Comparison of ENCODE assay signal across 1 cellular context in the genomic region with DNA sequence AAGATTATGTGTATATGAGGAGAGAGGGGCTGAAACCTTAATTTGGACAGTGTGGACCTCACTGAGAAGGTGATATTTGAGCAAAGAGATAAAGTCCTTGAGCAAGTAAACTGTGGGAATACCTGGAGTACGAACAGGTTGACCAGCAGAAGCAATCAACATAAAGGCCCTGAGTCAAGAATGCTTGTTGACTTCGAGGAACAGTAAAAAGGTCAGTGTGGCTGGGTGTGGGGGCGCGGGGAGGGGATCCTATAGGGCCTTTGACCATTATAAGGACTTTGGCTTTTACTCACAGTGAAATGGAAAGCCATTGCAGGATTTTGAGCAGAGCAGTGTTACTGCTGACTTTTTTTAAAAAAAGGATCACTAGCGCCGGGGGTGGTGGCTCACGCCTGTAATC.
TF ChIP-seq lines count a peak whose summit lies in the region.

No MANE protein-coding gene starts in this region.

TF ChIP-seq in HepG2, 621 proteins besides CTCF, POLR2A, EP300 and RAD21 (continued from another document):
- TF ChIP-seq, protein P1, sequence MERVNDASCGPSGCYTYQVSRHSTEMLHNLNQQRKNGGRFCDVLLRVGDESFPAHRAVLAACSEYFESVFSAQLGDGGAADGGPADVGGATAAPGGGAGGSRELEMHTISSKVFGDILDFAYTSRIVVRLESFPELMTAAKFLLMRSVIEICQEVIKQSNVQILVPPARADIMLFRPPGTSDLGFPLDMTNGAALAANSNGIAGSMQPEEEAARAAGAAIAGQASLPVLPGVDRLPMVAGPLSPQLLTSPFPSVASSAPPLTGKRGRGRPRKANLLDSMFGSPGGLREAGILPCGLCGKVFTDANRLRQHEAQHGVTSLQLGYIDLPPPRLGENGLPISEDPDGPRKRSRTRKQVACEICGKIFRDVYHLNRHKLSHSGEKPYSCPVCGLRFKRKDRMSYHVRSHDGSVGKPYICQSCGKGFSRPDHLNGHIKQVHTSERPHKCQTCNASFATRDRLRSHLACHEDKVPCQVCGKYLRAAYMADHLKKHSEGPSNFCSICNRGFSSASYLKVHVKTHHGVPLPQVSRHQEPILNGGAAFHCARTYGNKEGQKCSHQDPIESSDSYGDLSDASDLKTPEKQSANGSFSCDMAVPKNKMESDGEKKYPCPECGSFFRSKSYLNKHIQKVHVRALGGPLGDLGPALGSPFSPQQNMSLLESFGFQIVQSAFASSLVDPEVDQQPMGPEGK (CRISPR knock-in tag; IDR thresholded peaks at IDR 0.05): peak; percentile 66; the same call in 1 of the 2 replicates
- no peak for TF ChIP-seq ZKSCAN8 (CRISPR knock-in tag; IDR thresholded peaks at IDR 0.05; ENCODE audit: borderline replicate concordance)
- no peak for TF ChIP-seq ZNF484 (CRISPR knock-in tag; IDR thresholded peaks at IDR 0.05; ENCODE audit: borderline replicate concordance, low read depth)
- TF ChIP-seq, protein P2, sequence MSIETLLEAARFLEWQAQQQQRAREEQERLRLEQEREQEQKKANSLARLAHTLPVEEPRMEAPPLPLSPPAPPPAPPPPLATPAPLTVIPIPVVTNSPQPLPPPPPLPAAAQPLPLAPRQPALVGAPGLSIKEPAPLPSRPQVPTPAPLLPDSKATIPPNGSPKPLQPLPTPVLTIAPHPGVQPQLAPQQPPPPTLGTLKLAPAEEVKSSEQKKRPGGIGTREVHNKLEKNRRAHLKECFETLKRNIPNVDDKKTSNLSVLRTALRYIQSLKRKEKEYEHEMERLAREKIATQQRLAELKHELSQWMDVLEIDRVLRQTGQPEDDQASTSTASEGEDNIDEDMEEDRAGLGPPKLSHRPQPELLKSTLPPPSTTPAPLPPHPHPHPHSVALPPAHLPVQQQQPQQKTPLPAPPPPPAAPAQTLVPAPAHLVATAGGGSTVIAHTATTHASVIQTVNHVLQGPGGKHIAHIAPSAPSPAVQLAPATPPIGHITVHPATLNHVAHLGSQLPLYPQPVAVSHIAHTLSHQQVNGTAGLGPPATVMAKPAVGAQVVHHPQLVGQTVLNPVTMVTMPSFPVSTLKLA (IDR thresholded peaks at IDR 0.05): no peak
- TF ChIP-seq, protein P3, sequence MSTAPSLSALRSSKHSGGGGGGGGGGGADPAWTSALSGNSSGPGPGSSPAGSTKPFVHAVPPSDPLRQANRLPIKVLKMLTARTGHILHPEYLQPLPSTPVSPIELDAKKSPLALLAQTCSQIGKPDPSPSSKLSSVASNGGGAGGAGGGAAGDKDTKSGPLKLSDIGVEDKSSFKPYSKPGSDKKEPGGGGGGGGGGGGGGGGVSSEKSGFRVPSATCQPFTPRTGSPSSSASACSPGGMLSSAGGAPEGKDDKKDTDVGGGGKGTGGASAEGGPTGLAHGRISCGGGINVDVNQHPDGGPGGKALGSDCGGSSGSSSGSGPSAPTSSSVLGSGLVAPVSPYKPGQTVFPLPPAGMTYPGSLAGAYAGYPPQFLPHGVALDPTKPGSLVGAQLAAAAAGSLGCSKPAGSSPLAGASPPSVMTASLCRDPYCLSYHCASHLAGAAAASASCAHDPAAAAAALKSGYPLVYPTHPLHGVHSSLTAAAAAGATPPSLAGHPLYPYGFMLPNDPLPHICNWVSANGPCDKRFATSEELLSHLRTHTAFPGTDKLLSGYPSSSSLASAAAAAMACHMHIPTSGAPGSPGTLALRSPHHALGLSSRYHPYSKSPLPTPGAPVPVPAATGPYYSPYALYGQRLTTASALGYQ (CRISPR knock-in tag; IDR thresholded peaks at IDR 0.05): no peak
- no peak for TF ChIP-seq TRIM24 (CRISPR knock-in tag; IDR thresholded peaks at IDR 0.05)
- TF ChIP-seq ZIK1 (CRISPR knock-in tag; IDR thresholded peaks at IDR 0.05; ENCODE audit: borderline replicate concordance, low read depth): no peak
- TF ChIP-seq DNMT1 (CRISPR knock-in tag; IDR thresholded peaks at IDR 0.05): no peak
- TF ChIP-seq, protein P4, sequence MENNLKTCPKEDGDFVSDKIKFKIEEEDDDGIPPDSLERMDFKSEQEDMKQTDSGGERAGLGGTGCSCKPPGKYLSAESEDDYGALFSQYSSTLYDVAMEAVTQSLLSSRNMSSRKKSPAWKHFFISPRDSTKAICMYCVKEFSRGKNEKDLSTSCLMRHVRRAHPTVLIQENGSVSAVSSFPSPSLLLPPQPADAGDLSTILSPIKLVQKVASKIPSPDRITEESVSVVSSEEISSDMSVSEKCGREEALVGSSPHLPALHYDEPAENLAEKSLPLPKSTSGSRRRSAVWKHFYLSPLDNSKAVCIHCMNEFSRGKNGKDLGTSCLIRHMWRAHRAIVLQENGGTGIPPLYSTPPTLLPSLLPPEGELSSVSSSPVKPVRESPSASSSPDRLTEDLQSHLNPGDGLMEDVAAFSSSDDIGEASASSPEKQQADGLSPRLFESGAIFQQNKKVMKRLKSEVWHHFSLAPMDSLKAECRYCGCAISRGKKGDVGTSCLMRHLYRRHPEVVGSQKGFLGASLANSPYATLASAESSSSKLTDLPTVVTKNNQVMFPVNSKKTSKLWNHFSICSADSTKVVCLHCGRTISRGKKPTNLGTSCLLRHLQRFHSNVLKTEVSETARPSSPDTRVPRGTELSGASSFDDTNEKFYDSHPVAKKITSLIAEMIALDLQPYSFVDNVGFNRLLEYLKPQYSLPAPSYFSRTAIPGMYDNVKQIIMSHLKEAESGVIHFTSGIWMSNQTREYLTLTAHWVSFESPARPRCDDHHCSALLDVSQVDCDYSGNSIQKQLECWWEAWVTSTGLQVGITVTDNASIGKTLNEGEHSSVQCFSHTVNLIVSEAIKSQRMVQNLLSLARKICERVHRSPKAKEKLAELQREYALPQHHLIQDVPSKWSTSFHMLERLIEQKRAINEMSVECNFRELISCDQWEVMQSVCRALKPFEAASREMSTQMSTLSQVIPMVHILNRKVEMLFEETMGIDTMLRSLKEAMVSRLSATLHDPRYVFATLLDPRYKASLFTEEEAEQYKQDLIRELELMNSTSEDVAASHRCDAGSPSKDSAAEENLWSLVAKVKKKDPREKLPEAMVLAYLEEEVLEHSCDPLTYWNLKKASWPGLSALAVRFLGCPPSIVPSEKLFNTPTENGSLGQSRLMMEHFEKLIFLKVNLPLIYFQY (CRISPR knock-in tag; IDR thresholded peaks at IDR 0.05; ENCODE audit: borderline replicate concordance): no peak
- TF ChIP-seq HNF4A (CRISPR knock-in tag; IDR thresholded peaks at IDR 0.05): peak; percentile 41
- no peak for TF ChIP-seq FOXA1 (IDR thresholded peaks at IDR 0.05)
- TF ChIP-seq FOXA1 (CRISPR knock-in tag; IDR thresholded peaks at IDR 0.05): no peak
- TF ChIP-seq, protein P5, sequence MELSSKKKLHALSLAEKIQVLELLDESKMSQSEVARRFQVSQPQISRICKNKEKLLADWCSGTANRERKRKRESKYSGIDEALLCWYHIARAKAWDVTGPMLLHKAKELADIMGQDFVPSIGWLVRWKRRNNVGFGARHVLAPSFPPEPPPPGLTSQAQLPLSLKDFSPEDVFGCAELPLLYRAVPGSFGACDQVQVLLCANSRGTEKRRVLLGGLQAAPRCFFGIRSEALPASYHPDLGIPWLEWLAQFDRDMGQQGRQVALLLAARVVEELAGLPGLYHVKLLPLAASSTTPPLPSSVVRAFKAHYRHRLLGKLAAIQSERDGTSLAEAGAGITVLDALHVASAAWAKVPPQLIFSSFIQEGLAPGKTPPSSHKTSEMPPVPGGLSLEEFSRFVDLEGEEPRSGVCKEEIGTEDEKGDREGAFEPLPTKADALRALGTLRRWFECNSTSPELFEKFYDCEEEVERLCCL (CRISPR knock-in tag; IDR thresholded peaks at IDR 0.05; ENCODE audit: borderline replicate concordance): no peak
- TF ChIP-seq, protein P6, sequence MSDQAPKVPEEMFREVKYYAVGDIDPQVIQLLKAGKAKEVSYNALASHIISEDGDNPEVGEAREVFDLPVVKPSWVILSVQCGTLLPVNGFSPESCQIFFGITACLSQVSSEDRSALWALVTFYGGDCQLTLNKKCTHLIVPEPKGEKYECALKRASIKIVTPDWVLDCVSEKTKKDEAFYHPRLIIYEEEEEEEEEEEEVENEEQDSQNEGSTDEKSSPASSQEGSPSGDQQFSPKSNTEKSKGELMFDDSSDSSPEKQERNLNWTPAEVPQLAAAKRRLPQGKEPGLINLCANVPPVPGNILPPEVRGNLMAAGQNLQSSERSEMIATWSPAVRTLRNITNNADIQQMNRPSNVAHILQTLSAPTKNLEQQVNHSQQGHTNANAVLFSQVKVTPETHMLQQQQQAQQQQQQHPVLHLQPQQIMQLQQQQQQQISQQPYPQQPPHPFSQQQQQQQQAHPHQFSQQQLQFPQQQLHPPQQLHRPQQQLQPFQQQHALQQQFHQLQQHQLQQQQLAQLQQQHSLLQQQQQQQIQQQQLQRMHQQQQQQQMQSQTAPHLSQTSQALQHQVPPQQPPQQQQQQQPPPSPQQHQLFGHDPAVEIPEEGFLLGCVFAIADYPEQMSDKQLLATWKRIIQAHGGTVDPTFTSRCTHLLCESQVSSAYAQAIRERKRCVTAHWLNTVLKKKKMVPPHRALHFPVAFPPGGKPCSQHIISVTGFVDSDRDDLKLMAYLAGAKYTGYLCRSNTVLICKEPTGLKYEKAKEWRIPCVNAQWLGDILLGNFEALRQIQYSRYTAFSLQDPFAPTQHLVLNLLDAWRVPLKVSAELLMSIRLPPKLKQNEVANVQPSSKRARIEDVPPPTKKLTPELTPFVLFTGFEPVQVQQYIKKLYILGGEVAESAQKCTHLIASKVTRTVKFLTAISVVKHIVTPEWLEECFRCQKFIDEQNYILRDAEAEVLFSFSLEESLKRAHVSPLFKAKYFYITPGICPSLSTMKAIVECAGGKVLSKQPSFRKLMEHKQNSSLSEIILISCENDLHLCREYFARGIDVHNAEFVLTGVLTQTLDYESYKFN (CRISPR knock-in tag; conservative IDR thresholded peaks at IDR 0.05): peak; percentile 40
- no peak for TF ChIP-seq TOE1 (CRISPR knock-in tag; IDR thresholded peaks at IDR 0.05)
- no peak for TF ChIP-seq ZFP41 (CRISPR knock-in tag; IDR thresholded peaks at IDR 0.05; ENCODE audit: borderline replicate concordance)
- TF ChIP-seq, protein P7, sequence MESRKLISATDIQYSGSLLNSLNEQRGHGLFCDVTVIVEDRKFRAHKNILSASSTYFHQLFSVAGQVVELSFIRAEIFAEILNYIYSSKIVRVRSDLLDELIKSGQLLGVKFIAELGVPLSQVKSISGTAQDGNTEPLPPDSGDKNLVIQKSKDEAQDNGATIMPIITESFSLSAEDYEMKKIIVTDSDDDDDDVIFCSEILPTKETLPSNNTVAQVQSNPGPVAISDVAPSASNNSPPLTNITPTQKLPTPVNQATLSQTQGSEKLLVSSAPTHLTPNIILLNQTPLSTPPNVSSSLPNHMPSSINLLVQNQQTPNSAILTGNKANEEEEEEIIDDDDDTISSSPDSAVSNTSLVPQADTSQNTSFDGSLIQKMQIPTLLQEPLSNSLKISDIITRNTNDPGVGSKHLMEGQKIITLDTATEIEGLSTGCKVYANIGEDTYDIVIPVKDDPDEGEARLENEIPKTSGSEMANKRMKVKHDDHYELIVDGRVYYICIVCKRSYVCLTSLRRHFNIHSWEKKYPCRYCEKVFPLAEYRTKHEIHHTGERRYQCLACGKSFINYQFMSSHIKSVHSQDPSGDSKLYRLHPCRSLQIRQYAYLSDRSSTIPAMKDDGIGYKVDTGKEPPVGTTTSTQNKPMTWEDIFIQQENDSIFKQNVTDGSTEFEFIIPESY (CRISPR knock-in tag; IDR thresholded peaks at IDR 0.05): 0 out of 2 replicates have a peak, but pooled peaks have one; percentile 34
- TF ChIP-seq ZNF598 (CRISPR knock-in tag; IDR thresholded peaks at IDR 0.05; ENCODE audit: borderline replicate concordance): no peak
- TF ChIP-seq, protein P8, sequence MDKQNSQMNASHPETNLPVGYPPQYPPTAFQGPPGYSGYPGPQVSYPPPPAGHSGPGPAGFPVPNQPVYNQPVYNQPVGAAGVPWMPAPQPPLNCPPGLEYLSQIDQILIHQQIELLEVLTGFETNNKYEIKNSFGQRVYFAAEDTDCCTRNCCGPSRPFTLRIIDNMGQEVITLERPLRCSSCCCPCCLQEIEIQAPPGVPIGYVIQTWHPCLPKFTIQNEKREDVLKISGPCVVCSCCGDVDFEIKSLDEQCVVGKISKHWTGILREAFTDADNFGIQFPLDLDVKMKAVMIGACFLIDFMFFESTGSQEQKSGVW (CRISPR knock-in tag; IDR thresholded peaks at IDR 0.05; ENCODE audit: borderline replicate concordance): no peak
- TF ChIP-seq ZNF615 (CRISPR knock-in tag; IDR thresholded peaks at IDR 0.05; ENCODE audit: borderline replicate concordance): no peak
- no peak for TF ChIP-seq FOXP1 (IDR thresholded peaks at IDR 0.05)
- no peak for TF ChIP-seq FOXP1 (CRISPR knock-in tag; IDR thresholded peaks at IDR 0.05)
- TF ChIP-seq NR2F2 (IDR thresholded peaks at IDR 0.05; ENCODE audit: borderline replicate concordance, low read depth): no peak
